1 cellular context compared by ENCODE assay signal in genomic region chr20:32476684-32477593, GRCh38.
TF ChIP-seq lines count a peak whose summit lies in the region.

No MANE protein-coding gene starts in this region.

TF ChIP-seq in HepG2, 621 proteins besides CTCF, POLR2A, EP300 and RAD21 (continued from another document):
- TF ChIP-seq HNF1B (CRISPR knock-in tag; IDR thresholded peaks at IDR 0.05) (no peak), ETV6 (CRISPR knock-in tag; conservative IDR thresholded peaks at IDR 0.05) (0 out of 2 replicates have a peak, but pooled peaks have one; percentile 45), ZNF572 (CRISPR knock-in tag; IDR thresholded peaks at IDR 0.05) (peak; percentile 76; the same call in 1 of the 2 replicates), LBX2 (CRISPR knock-in tag; IDR thresholded peaks at IDR 0.05; ENCODE audit: borderline replicate concordance) (no peak), ZKSCAN1 (IDR thresholded peaks at IDR 0.05; ENCODE audit: low read length) (no peak), SKI (IDR thresholded peaks at IDR 0.05; ENCODE audit: partially characterized antibody) (peak; percentile 16), FOSL1 (CRISPR knock-in tag; IDR thresholded peaks at IDR 0.05; ENCODE audit: borderline replicate concordance) (no peak), SMC3 (IDR thresholded peaks at IDR 0.05; ENCODE audit: low read length) (no peak), FLYWCH1 (CRISPR knock-in tag; IDR thresholded peaks at IDR 0.05) (no peak), ZNF317 (CRISPR knock-in tag; IDR thresholded peaks at IDR 0.05) (0 out of 2 replicates have a peak, but pooled peaks have one; percentile 40), ERF (CRISPR knock-in tag; IDR thresholded peaks at IDR 0.05) (peak; percentile 36; the same call in 1 of the 2 replicates), ZNF547 (CRISPR knock-in tag; IDR thresholded peaks at IDR 0.05) (no peak), MTA1 (CRISPR knock-in tag; IDR thresholded peaks at IDR 0.05; ENCODE audit: borderline replicate concordance) (peak; percentile 39; the same call in 1 of the 2 replicates), CC2D1A (CRISPR knock-in tag; IDR thresholded peaks at IDR 0.05) (no peak), KDM4B (CRISPR knock-in tag; IDR thresholded peaks at IDR 0.05) (no peak), CENPT (CRISPR knock-in tag; IDR thresholded peaks at IDR 0.05; ENCODE audit: low read depth) (0 out of 2 replicates have a peak, but pooled peaks have one; percentile 15), ESRRA (CRISPR knock-in tag; IDR thresholded peaks at IDR 0.05; ENCODE audit: low read depth) (no peak), NFKB2 (CRISPR knock-in tag; IDR thresholded peaks at IDR 0.05; ENCODE audit: borderline replicate concordance) (0 out of 2 replicates have a peak, but pooled peaks have one; percentile 72), NR3C1 (CRISPR knock-in tag; IDR thresholded peaks at IDR 0.05) (0 out of 2 replicates have a peak, but pooled peaks have one; percentile 1), MNT (IDR thresholded peaks at IDR 0.05) (no peak)
- TF ChIP-seq, protein P1, sequence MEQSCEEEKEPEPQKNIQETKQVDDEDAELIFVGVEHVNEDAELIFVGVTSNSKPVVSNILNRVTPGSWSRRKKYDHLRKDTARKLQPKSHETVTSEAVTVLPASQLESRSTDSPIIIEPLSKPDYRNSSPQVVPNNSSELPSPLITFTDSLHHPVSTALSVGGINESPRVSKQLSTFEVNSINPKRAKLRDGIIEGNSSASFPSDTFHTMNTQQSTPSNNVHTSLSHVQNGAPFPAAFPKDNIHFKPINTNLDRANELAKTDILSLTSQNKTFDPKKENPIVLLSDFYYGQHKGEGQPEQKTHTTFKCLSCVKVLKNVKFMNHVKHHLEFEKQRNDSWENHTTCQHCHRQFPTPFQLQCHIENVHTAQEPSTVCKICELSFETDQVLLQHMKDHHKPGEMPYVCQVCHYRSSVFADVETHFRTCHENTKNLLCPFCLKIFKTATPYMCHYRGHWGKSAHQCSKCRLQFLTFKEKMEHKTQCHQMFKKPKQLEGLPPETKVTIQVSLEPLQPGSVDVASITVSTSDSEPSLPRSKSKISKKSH (CRISPR knock-in tag; IDR thresholded peaks at IDR 0.05; ENCODE audit: borderline replicate concordance), result no peak
- TF ChIP-seq, protein P2, sequence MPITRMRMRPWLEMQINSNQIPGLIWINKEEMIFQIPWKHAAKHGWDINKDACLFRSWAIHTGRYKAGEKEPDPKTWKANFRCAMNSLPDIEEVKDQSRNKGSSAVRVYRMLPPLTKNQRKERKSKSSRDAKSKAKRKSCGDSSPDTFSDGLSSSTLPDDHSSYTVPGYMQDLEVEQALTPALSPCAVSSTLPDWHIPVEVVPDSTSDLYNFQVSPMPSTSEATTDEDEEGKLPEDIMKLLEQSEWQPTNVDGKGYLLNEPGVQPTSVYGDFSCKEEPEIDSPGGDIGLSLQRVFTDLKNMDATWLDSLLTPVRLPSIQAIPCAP (CRISPR knock-in tag; IDR thresholded peaks at IDR 0.05; ENCODE audit: low read depth), result 0 out of 2 replicates have a peak, but pooled peaks have one; percentile 9
